18 cellular contexts compared by ENCODE assay signal in the genomic region with DNA sequence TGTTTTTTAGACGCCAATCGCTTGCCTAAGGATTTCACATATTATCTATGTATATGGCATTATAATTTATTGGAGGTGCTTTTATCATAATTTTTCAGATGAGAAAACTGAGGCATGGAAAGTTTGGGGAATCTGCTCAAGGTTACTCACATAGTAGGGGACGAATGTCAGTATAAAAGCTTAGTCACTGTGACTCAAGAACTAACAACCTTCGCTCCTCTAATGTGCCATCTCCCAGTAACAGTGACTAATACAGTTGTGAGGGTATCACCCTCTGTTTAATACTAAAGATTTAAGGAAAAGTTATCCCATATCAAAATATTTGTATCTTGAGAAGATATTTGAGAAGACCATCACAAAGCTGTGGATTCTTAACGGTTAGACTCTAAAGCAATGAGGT.
"Had no signal": no experiment of that assay in that cellular context is flagged by ENCODE, and none has a peak within 500 bp of the region (broad histone marks: within the 10 kb centered on the region; RNA-seq: fewer than 3 reads in every experiment).

No MANE protein-coding gene starts in this region.

- DNase-seq: kidney; left cardiac atrium; left ventricle myocardium inferior; lower lobe of right lung; midbrain; occipital lobe; pancreas; right cardiac atrium; small intestine; stimulated activated CD4-positive, alpha-beta T cell treated with anti-CD3 and anti-CD28 coated beads, Interleukin-12 subunit alpha, Interleukin-12 subunit beta, amount 100 ng/mL, for 4 hours; stimulated activated naive CD4-positive, alpha-beta T cell; stomach; substantia nigra; transverse colon had no signal

- H3K4me2 ChIP-seq: hepatocyte had no signal

- H3K9me3 ChIP-seq: lower lobe of right lung, pancreas, thoracic aorta, transverse colon had no signal

- H3K27ac ChIP-seq: foreskin keratinocyte, hepatocyte, left ventricle myocardium inferior, lower lobe of right lung, pancreas, stomach, thoracic aorta, transverse colon had no signal

- ATAC-seq: foreskin keratinocyte; left cardiac atrium; lower lobe of right lung; natural killer cell treated with Interleukin-12 subunit alpha and Interleukin-12 subunit beta and Interleukin-15 and Interleukin-18, amount 100 ng/mL, for 72 hours; pancreas; right cardiac atrium had no signal

- H3K4me3 ChIP-seq: hepatocyte, left ventricle myocardium inferior, lower lobe of right lung, pancreas, stomach, thoracic aorta, transverse colon had no signal

- FAIRE-seq: pancreas, small intestine had no signal

- H3K36me3 ChIP-seq: left ventricle myocardium inferior, lower lobe of right lung, pancreas, stomach, thoracic aorta, transverse colon had no signal

- H3K27me3 ChIP-seq: foreskin keratinocyte, hepatocyte, pancreas, stomach, transverse colon had no signal

- H3K4me1 ChIP-seq: foreskin keratinocyte, left ventricle myocardium inferior, lower lobe of right lung, pancreas, stomach, transverse colon had no signal
